Comparison of ENCODE assay signal across 8 cellular contexts in genomic region chr1:145962157-145963102, GRCh38. TPM values are rescaled to one million over a fixed set of nuclear protein-coding genes. Genes with fewer than 3 reads are reported as not detected.
DNase-seq lines count a peak whose midpoint lies in the region; ATAC-seq and TF ChIP-seq lines count a peak whose summit lies in the region.

No MANE protein-coding gene starts in this region.

- peak overlapping the region; percentile 82 for H3K27ac Mint-ChIP-seq in central memory CD8-positive, alpha-beta T cell (ENCODE audit: low read depth)
- H3K27ac Mint-ChIP-seq in stimulated activated naive B cell treated with anti-CD40 and anti-IgM and Interleukin-4, amounts not matched to agents 10 μg/mL and 1 μg/mL and 100 μg/mL, for 72 hours, result peak overlapping the region; percentile 92

- H3K36me3 Mint-ChIP-seq in central memory CD8-positive, alpha-beta T cell (ENCODE audit: insufficient read depth), result peaks cover 5% of the 10 kb centered on the region
- H3K36me3 Mint-ChIP-seq in stimulated activated naive B cell treated with anti-CD40 and anti-IgM and Interleukin-4, amounts not matched to agents 10 μg/mL and 1 μg/mL and 100 μg/mL, for 72 hours, result peaks cover 3 to 4% of the 10 kb centered on the region in 2 donors

- H3K9me3 Mint-ChIP-seq in central memory CD8-positive, alpha-beta T cell, result no peaks in the 10 kb centered on the region
- no peaks in the 10 kb centered on the region for H3K9me3 Mint-ChIP-seq in stimulated activated naive B cell treated with anti-CD40 and anti-IgM and Interleukin-4, amounts not matched to agents 10 μg/mL and 1 μg/mL and 100 μg/mL, for 72 hours

- TF ChIP-seq CTCF in lower leg skin (IDR thresholded peaks at IDR 0.05), result no peak

- H3K4me1 Mint-ChIP-seq in central memory CD8-positive, alpha-beta T cell, result peaks cover 63% of the 10 kb centered on the region
- peaks cover 40 to 70% of the 10 kb centered on the region in 2 donors for H3K4me1 Mint-ChIP-seq in stimulated activated naive B cell treated with anti-CD40 and anti-IgM and Interleukin-4, amounts not matched to agents 10 μg/mL and 1 μg/mL and 100 μg/mL, for 72 hours

- DNase-seq in DMS79 treated with DMSO at 0.1 percent for 48 hours (lab: John Stamatoyannopoulos, UW) (peak; percentile 57), DMS79 (lab: John Stamatoyannopoulos, UW) (no peak), T follicular helper cell (ENCODE audit: low read depth) (peak; percentile 20), lower leg skin (ENCODE audit: low spot score in 2 of 2) (peak in 1 of 2 donors; percentile 88), epidermal melanocyte (ENCODE audit: insufficient read length, low spot score) (no peak)
- no peak for DNase-seq in central memory CD8-positive, alpha-beta T cell (ENCODE audit: low spot score in 2 of 2)
- DNase-seq in stimulated activated naive B cell treated with anti-CD40 and anti-IgM and Interleukin-4, amounts not matched to agents 10 μg/mL and 1 μg/mL and 100 μg/mL, for 72 hours, result no peak

- TF ChIP-seq POLR2A in lower leg skin (IDR thresholded peaks at IDR 0.05), result no peak

- WGBS in lower leg skin, 2 donors, result 3 to 4% methylated on average over 18 to 29 of the region's 36 CpGs

- H3K4me3 Mint-ChIP-seq in central memory CD8-positive, alpha-beta T cell, result peak overlapping the region; percentile 89
- H3K4me3 Mint-ChIP-seq in stimulated activated naive B cell treated with anti-CD40 and anti-IgM and Interleukin-4, amounts not matched to agents 10 μg/mL and 1 μg/mL and 100 μg/mL, for 72 hours, result peak overlapping the region; percentile 96

- peak overlapping the region; percentile 43 for H3K4me3 ChIP-seq in lower leg skin (ENCODE audit: low read depth, poor library complexity, severe bottlenecking)

- H3K27me3 Mint-ChIP-seq in central memory CD8-positive, alpha-beta T cell, result no peaks in the 10 kb centered on the region
- H3K27me3 Mint-ChIP-seq in stimulated activated naive B cell treated with anti-CD40 and anti-IgM and Interleukin-4, amounts not matched to agents 10 μg/mL and 1 μg/mL and 100 μg/mL, for 72 hours, result no peaks in the 10 kb centered on the region

- no peak for ATAC-seq in central memory CD8-positive, alpha-beta T cell (replicated peaks; ENCODE audit: extremely low read depth, poor library complexity, severe bottlenecking)
- no peak for ATAC-seq in stimulated activated naive B cell treated with anti-CD40 and anti-IgM and Interleukin-4, amounts not matched to agents 10 μg/mL and 1 μg/mL and 100 μg/mL, for 72 hours (replicated peaks)
- ATAC-seq in HG03139 (IDR thresholded peaks at IDR 0.05; ENCODE audit: unreplicated experiment), result no peak

- intact Hi-C loops in lower leg skin (cut with DNase I; ENCODE audit: low total_unique reads), result no loop called here

RNA-seq across cellular contexts. Expression of gene ANKRD34A, which starts 1.9 kb away (rescaled TPM):
- 1 to 10 TPM in 1 of 4 donors, under 1 TPM in 3; 0.12 to 1.3 (median 0.39) TPM for total RNA-seq in lower leg skin

RNA-seq across cellular contexts. Expression of gene POLR3GL, which starts 2.1 kb away (rescaled TPM):
- 10 to 100 TPM; 10.6 to 15.3 (median 14.2) TPM for total RNA-seq in lower leg skin

RNA-seq across cellular contexts. Expression of gene LIX1L, which starts 4.6 kb away (rescaled TPM):
- total RNA-seq in lower leg skin, result 10 to 100 TPM in 1 of 4 donors, 1 to 10 TPM in 3; 4.6 to 14.2 (median 7.7) TPM

RNA-seq across cellular contexts. Expression of gene TXNIP, which starts 33.9 kb away (rescaled TPM):
- 1,000 to 10,000 TPM; 2,445 to 6,877 (median 3,895) TPM for total RNA-seq in lower leg skin

RNA-seq across cellular contexts. Expression of gene RBM8A, which starts 35.1 kb away (rescaled TPM):
- total RNA-seq in lower leg skin, result 100 to 1,000 TPM; 120 to 176 (median 149) TPM

Comparison
In these comparisons a context has a peak if more than half of its experiments do, and no peak if none do; other contexts are left out.
1. DNase-seq: peak in DMS79 treated with DMSO at 0.1 percent for 48 hours (single experiment) and T follicular helper cell (single experiment); none in DMS79 (single experiment), central memory CD8-positive, alpha-beta T cell (0 of 2), stimulated activated naive B cell treated with anti-CD40 and anti-IgM and Interleukin-4, amounts not matched to agents 10 μg/mL and 1 μg/mL and 100 μg/mL, for 72 hours (single experiment) and epidermal melanocyte (single experiment).